ENCODE assay signal across 20 cellular contexts in the genomic region with DNA sequence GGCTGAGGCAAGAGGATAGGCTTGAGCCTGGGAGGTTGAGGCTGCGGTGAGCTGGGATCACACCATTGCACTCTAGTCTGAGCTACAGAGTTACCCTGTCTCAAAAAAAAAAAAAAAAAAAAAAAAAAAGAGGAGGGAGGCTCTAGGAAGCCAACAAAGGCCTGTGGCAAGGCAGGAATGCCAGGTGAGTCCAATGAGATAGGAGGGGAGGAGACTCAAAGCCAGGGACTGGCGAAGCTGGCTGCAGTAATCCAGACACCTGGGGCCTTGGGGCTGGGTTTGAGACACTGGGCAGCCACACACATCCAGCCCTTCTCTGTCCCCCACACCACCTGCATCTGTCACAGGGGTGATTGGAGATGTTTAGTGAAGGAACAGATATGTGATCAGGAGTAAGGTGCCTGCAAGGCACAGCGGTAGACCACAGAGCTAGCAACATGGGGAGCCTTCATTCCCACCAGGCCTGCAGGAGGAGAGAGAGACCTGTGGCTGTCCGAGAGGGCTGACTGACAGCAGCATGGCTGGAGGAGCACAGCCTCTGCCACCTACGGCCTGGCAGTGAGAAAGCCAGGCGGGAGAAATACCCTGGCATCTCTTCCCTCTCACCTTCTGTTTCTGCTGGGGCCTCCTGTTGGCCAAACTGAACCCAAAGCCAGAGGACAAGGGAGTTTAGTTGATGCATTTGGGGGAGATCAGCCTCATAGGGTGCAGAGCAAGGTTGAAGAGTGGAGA. TPM values are rescaled to one million over a fixed set of nuclear protein-coding genes. Genes with fewer than 3 reads are reported as not detected.
"Had no signal": no experiment of that assay in that cellular context is flagged by ENCODE, and none has a peak within 500 bp of the region (broad histone marks: within the 10 kb centered on the region; RNA-seq: fewer than 3 reads in every experiment).

No MANE protein-coding gene starts in this region.

- H3K9me3 Mint-ChIP-seq: activated B cell treated with CpG ODN at 0.5 μM for 24 hours; activated CD4-positive, alpha-beta T cell treated with anti-CD3 and anti-CD28 coated beads, Interleukin-2, amount 10 ng/mL, durations not matched to agents 7 days and 5 days; activated T-helper 17 cell treated with anti-CD3 and anti-CD28 coated beads, Interleukin-2, amount 50 U/mL, for 72 hours; central memory CD8-positive, alpha-beta T cell; dendritic cell treated with granulocyte-macrophage colony-stimulating factor and Interleukin-4, amounts not matched to agents 40 ng/mL and 50 ng/mL, for 4 days; effector memory CD8-positive, alpha-beta T cell; naive thymus-derived CD4-positive, alpha-beta T cell; stimulated activated naive CD8-positive, alpha-beta T cell treated with anti-CD3 and anti-CD28 coated beads, Interleukin-15, Interleukin-2, amounts not matched to agents 100 ng/mL and 50 ng/mL, for 24 hours had no signal

- DNase-seq: activated B cell treated with CpG ODN at 0.5 μM for 24 hours; activated CD4-positive, alpha-beta T cell treated with anti-CD3 and anti-CD28 coated beads, Interleukin-2, amount 10 ng/mL, durations not matched to agents 7 days and 5 days; activated CD8-positive, alpha-beta memory T cell treated with anti-CD3 and anti-CD28 coated beads for 24 hours; activated naive CD4-positive, alpha-beta T cell treated with anti-CD3 and anti-CD28 coated beads, Interleukin-2, amount 50 U/mL, for 16 hours; adrenal gland; effector memory CD8-positive, alpha-beta T cell; erythroblast; hypothalamus; left cardiac atrium; naive thymus-derived CD4-positive, alpha-beta T cell; stimulated activated CD4-positive, alpha-beta T cell treated with anti-CD3 and anti-CD28 coated beads, Interleukin-15, amount 100 ng/mL, for 24 hours; stimulated activated CD4-positive, alpha-beta T cell treated with anti-CD3 and anti-CD28 coated beads, Interleukin-4, amount 100 ng/mL, for 24 hours had no signal

- H3K4me1 Mint-ChIP-seq: activated B cell treated with CpG ODN at 0.5 μM for 24 hours; activated CD4-positive, alpha-beta T cell treated with anti-CD3 and anti-CD28 coated beads, Interleukin-2, amount 10 ng/mL, durations not matched to agents 7 days and 5 days; central memory CD8-positive, alpha-beta T cell had no signal

- ATAC-seq: activated T-helper 17 cell treated with anti-CD3 and anti-CD28 coated beads, Interleukin-2, amount 50 U/mL, for 72 hours; effector memory CD8-positive, alpha-beta T cell; left cardiac atrium; naive thymus-derived CD4-positive, alpha-beta T cell had no signal

- H3K4me3 Mint-ChIP-seq: activated B cell treated with CpG ODN at 0.5 μM for 24 hours; activated CD4-positive, alpha-beta T cell treated with anti-CD3 and anti-CD28 coated beads, Interleukin-2, amount 10 ng/mL, durations not matched to agents 7 days and 5 days; activated T-helper 17 cell treated with anti-CD3 and anti-CD28 coated beads, Interleukin-2, amount 50 U/mL, for 72 hours; central memory CD8-positive, alpha-beta T cell; dendritic cell treated with granulocyte-macrophage colony-stimulating factor and Interleukin-4, amounts not matched to agents 40 ng/mL and 50 ng/mL, for 4 days; effector memory CD8-positive, alpha-beta T cell; naive thymus-derived CD4-positive, alpha-beta T cell; stimulated activated naive CD8-positive, alpha-beta T cell treated with anti-CD3 and anti-CD28 coated beads, Interleukin-15, Interleukin-2, amounts not matched to agents 100 ng/mL and 50 ng/mL, for 24 hours had no signal

- H3K27ac ChIP-seq: adrenal gland had no signal

- H3K4me3 ChIP-seq: adrenal gland had no signal

- H3K4me1 ChIP-seq: adrenal gland had no signal

- H3K27ac Mint-ChIP-seq: activated B cell treated with CpG ODN at 0.5 μM for 24 hours; activated CD4-positive, alpha-beta T cell treated with anti-CD3 and anti-CD28 coated beads, Interleukin-2, amount 10 ng/mL, durations not matched to agents 7 days and 5 days; activated T-helper 17 cell treated with anti-CD3 and anti-CD28 coated beads, Interleukin-2, amount 50 U/mL, for 72 hours; dendritic cell treated with granulocyte-macrophage colony-stimulating factor and Interleukin-4, amounts not matched to agents 40 ng/mL and 50 ng/mL, for 4 days; effector memory CD8-positive, alpha-beta T cell; naive thymus-derived CD4-positive, alpha-beta T cell; stimulated activated naive CD8-positive, alpha-beta T cell treated with anti-CD3 and anti-CD28 coated beads, Interleukin-15, Interleukin-2, amounts not matched to agents 100 ng/mL and 50 ng/mL, for 24 hours had no signal

- H3K9me3 ChIP-seq: adrenal gland had no signal

RNA-seq across cellular contexts. Expression of gene TMEM198, which starts 9.7 kb away (rescaled TPM):
- total RNA-seq: lung microvascular endothelial cell, mononuclear cell had no signal

RNA-seq across cellular contexts. Expression of gene ASIC4, which starts 19.8 kb away (rescaled TPM):
- total RNA-seq: activated B cell treated with CpG ODN at 0.5 μM for 24 hours; activated CD4-positive, alpha-beta T cell treated with anti-CD3 and anti-CD28 coated beads, Interleukin-2, amount 10 ng/mL, durations not matched to agents 7 days and 5 days; glomerular endothelial cell; lung microvascular endothelial cell; mononuclear cell; skeletal muscle tissue had no signal

RNA-seq across cellular contexts. Expression of gene OBSL1, which starts 37.2 kb away (rescaled TPM):
- total RNA-seq: activated B cell treated with CpG ODN at 0.5 μM for 24 hours; activated CD4-positive, alpha-beta T cell treated with anti-CD3 and anti-CD28 coated beads, Interleukin-2, amount 10 ng/mL, durations not matched to agents 7 days and 5 days had no signal
